Comparison of ENCODE assay signal across 9 cellular contexts in genomic region chr7:28329616-28330373, GRCh38.
DNase-seq lines count a peak whose midpoint lies in the region; ATAC-seq lines count a peak whose summit lies in the region.
"Had no signal": no experiment of that assay in that cellular context is flagged by ENCODE, and none has a peak within 500 bp of the region (broad histone marks: within the 10 kb centered on the region; RNA-seq: fewer than 3 reads in every experiment).

No MANE protein-coding gene starts in this region.

- DNase-seq in DMS153 (lab: John Stamatoyannopoulos, UW) (peak; percentile 88), T-cell (peak in 16 of 34 experiments; percentile 1 to 21 (median 7)), lung microvascular endothelial cell (ENCODE audit: low read depth in 2 of 2) (peak; percentile 2 to 8), iPS-NIHi7 (ENCODE audit: extremely low spot score) (no peak), NCI-H446 (lab: John Stamatoyannopoulos, UW) (no peak), cortex of kidney (lab: John Stamatoyannopoulos, UW) (no peak)
- DNase-seq: SK-N-SH had no signal

- H3K27ac Mint-ChIP-seq in T-cell, result peak overlapping the region; percentile 76 to 97

- CTCF ChIA-PET in T-cell (lab: Charles Lee), result interaction anchor here (0.6 kb wide), 5 partner anchors 33 to 758 kb away, joined by 3 to 5 read pairs (median 3); no protein-coding TSS in a partner anchor

- peaks cover 5 to 9% (median 6%) of the 10 kb centered on the region in 3 donors for H3K9me3 Mint-ChIP-seq in T-cell

- no peaks in the 10 kb centered on the region for H3K36me3 Mint-ChIP-seq in T-cell

- ATAC-seq in HG02938 (IDR thresholded peaks at IDR 0.05; ENCODE audit: unreplicated experiment) (peak; percentile 54), T-cell (replicated peaks in 1 of 4) (peak; percentile 64 to 73 (median 72)), HG03139 (IDR thresholded peaks at IDR 0.05; ENCODE audit: unreplicated experiment) (no peak)

- POLR2A ChIA-PET in T-cell (lab: Charles Lee), result interaction anchor here in 1 of 2 donors (0.6 kb wide), 1 partner anchor 1637 kb away, joined by 4 read pairs; no protein-coding TSS in a partner anchor

- peak overlapping the region; percentile 71 to 81 (median 73) for H3K4me3 Mint-ChIP-seq in T-cell

- no peaks in the 10 kb centered on the region for H3K27me3 Mint-ChIP-seq in T-cell

- H3K4me1 Mint-ChIP-seq in T-cell, result peaks cover 33 to 42% (median 40%) of the 10 kb centered on the region in 3 donors

Comparison
In these comparisons a context has a peak if more than half of its experiments do, and no peak if none do; other contexts are left out.
1. DNase-seq: peak in DMS153 (single experiment) and lung microvascular endothelial cell (2 of 2); none in iPS-NIHi7 (single experiment), NCI-H446 (0 of 2) and cortex of kidney (single experiment).